17 cellular contexts compared by ENCODE assay signal in the genomic region with DNA sequence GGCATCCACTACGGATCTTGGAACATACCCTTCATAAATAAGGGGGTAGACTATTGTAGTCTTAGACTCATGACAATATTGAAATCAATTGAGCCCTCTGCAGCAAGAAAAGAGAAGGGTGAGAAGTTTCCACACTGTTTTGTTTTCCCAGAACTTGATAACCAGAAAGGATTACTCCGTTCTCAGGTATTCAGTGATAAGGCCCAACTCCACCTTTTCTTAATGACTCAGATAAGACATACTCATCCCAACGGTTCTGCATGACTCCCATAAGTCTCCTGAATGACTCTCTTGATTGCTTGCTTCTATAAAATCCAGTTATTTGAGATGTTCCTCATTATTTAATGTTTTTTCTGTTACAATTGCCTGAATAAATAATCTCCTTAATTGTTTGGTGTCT.
DNase-seq lines count a peak whose midpoint lies in the region; ATAC-seq and TF ChIP-seq lines count a peak whose summit lies in the region.
"Had no signal": no experiment of that assay in that cellular context is flagged by ENCODE, and none has a peak within 500 bp of the region (broad histone marks: within the 10 kb centered on the region; RNA-seq: fewer than 3 reads in every experiment).

No MANE protein-coding gene starts in this region.

- TF ChIP-seq CTCF in endodermal cell (conservative IDR thresholded peaks at IDR 0.05) (no peak), WTC11 (IDR thresholded peaks at IDR 0.05) (no peak)

- H3K27ac Mint-ChIP-seq in endodermal cell (no peak overlapping the region), WTC11 (no peak overlapping the region)
- H3K27ac Mint-ChIP-seq in naive thymus-derived CD8-positive, alpha-beta T cell = no peak overlapping the region
- H3K27ac Mint-ChIP-seq: CD8-positive, alpha-beta memory T cell; H9 had no signal

- H3K4me1 ChIP-seq in endodermal cell (ENCODE audit: control insufficient read depth, insufficient read depth, low read length) = peaks cover 5% of the 10 kb centered on the region
- H3K4me1 ChIP-seq: BLaER1 had no signal

- peaks cover 3% of the 10 kb centered on the region for H3K27me3 Mint-ChIP-seq in endodermal cell (ENCODE audit: insufficient read depth)
- no peaks in the 10 kb centered on the region for H3K27me3 Mint-ChIP-seq in WTC11 (ENCODE audit: low read depth)
- H3K27me3 Mint-ChIP-seq in naive thymus-derived CD8-positive, alpha-beta T cell = no peaks in the 10 kb centered on the region
- H3K27me3 Mint-ChIP-seq: CD8-positive, alpha-beta memory T cell had no signal

- POLR2A ChIA-PET in WTC11 (lab: Charles Lee) = no interaction called here
- POLR2A ChIA-PET in naive thymus-derived CD8-positive, alpha-beta T cell (lab: Charles Lee) = no interaction called here

- CTCF ChIA-PET in WTC11 (lab: Charles Lee) = no interaction called here

- no peak overlapping the region for H3K27ac ChIP-seq in endodermal cell (ENCODE audit: low read depth, low read length)
- H3K27ac ChIP-seq: 22Rv1, BLaER1, HL-60 had no signal

- H3K9me3 ChIP-seq in endodermal cell (ENCODE audit: control insufficient read depth, low read length) = no peaks in the 10 kb centered on the region
- H3K9me3 ChIP-seq: BLaER1, Caco-2 had no signal

- H3K9me3 Mint-ChIP-seq in endodermal cell (peaks cover 10% of the 10 kb centered on the region), WTC11 (peaks cover 4% of the 10 kb centered on the region)
- peaks cover 0 to 10% (median 6%) of the 10 kb centered on the region in 9 donors for H3K9me3 Mint-ChIP-seq in naive thymus-derived CD8-positive, alpha-beta T cell

- WGBS in endodermal cell (ENCODE audit: insufficient coverage in 1 of 2, insufficient read length in 1 of 2), 2 experiments = 32 to 60% methylated on average over 1 to 3 of the region's 3 CpGs

- H3K4me3 ChIP-seq in endodermal cell (ENCODE audit: low read length) = peak overlapping the region; percentile 64
- H3K4me3 ChIP-seq: BLaER1 had no signal

- ATAC-seq in WTC11 = no peak
- no peak for ATAC-seq in naive thymus-derived CD8-positive, alpha-beta T cell
- no peak for ATAC-seq in left lobe of liver

- H3K4me1 Mint-ChIP-seq in endodermal cell (peaks cover 21% of the 10 kb centered on the region), WTC11 (peaks cover 12% of the 10 kb centered on the region)
- no peaks in the 10 kb centered on the region for H3K4me1 Mint-ChIP-seq in naive thymus-derived CD8-positive, alpha-beta T cell
- H3K4me1 Mint-ChIP-seq: CD8-positive, alpha-beta memory T cell had no signal

- H3K9ac ChIP-seq in endodermal cell (ENCODE audit: extremely low read depth, low read length, poor library complexity, severe bottlenecking) = no peak overlapping the region
- H3K9ac ChIP-seq: BLaER1 had no signal

- H3K27me3 ChIP-seq in endodermal cell (ENCODE audit: control insufficient read depth, insufficient read depth, low read length, poor library complexity, severe bottlenecking) = no peaks in the 10 kb centered on the region
- H3K27me3 ChIP-seq: BLaER1 had no signal

- H3K36me3 Mint-ChIP-seq in endodermal cell (ENCODE audit: low read depth) = no peaks in the 10 kb centered on the region
- H3K36me3 Mint-ChIP-seq in WTC11 = 0 out of 2 replicates have a peak, but pooled peaks cover 3% of the 10 kb centered on the region
- H3K36me3 Mint-ChIP-seq in naive thymus-derived CD8-positive, alpha-beta T cell = no peaks in the 10 kb centered on the region
- H3K36me3 Mint-ChIP-seq: CD8-positive, alpha-beta memory T cell had no signal

- H3K4me3 Mint-ChIP-seq in endodermal cell (no peak overlapping the region), WTC11 (no peak overlapping the region)
- no peak overlapping the region for H3K4me3 Mint-ChIP-seq in naive thymus-derived CD8-positive, alpha-beta T cell
- H3K4me3 Mint-ChIP-seq: CD8-positive, alpha-beta memory T cell; H9 had no signal

- peak; percentile 31 for DNase-seq in A172 (ENCODE audit: low spot score)
- peak; percentile 25 for DNase-seq in RKO (ENCODE audit: low spot score)
- DNase-seq in endodermal cell = no peak
- DNase-seq in kidney tubule cell (ENCODE audit: low spot score) = peak; percentile 2
- no peak for DNase-seq in DMS 273 (lab: John Stamatoyannopoulos, UW; ENCODE audit: unreplicated experiment)
- DNase-seq in WTC11 (ENCODE audit: low spot score) = no peak
- DNase-seq in naive thymus-derived CD8-positive, alpha-beta T cell = no peak
- DNase-seq in left lobe of liver (ENCODE audit: low spot score) = no peak
- DNase-seq: AML-193; Caco-2; CD8-positive, alpha-beta memory T cell; DMS 273 treated with DMSO at 0.1 percent for 48 hours; GOT3; H9 had no signal

- no peaks in the 10 kb centered on the region for H3K36me3 ChIP-seq in endodermal cell (ENCODE audit: control insufficient read depth, insufficient read depth, low read length)
- H3K36me3 ChIP-seq: BLaER1 had no signal

TF ChIP-seq in WTC11, 78 proteins besides CTCF, POLR2A, EP300 and RAD21:
- TF ChIP-seq MAX (CRISPR knock-in tag; IDR thresholded peaks at IDR 0.05) (no peak), CREM (CRISPR knock-in tag; IDR thresholded peaks at IDR 0.05) (no peak), ATF1 (CRISPR knock-in tag; IDR thresholded peaks at IDR 0.05) (no peak), ZNF281 (CRISPR knock-in tag; IDR thresholded peaks at IDR 0.05) (no peak)

Comparison
In these comparisons a context has a peak if more than half of its experiments do, and no peak if none do; other contexts are left out.
1. DNase-seq: peak in A172 (single experiment), RKO (single experiment) and kidney tubule cell (single experiment); none in endodermal cell (single experiment), DMS 273 (single experiment), WTC11 (single experiment), naive thymus-derived CD8-positive, alpha-beta T cell (0 of 10) and left lobe of liver (single experiment).